ENCODE assay signal across 8 cellular contexts in genomic region chr3:153176197-153176596, GRCh38.
"Had no signal": no experiment of that assay in that cellular context is flagged by ENCODE, and none has a peak within 500 bp of the region (broad histone marks: within the 10 kb centered on the region; RNA-seq: fewer than 3 reads in every experiment).

No MANE protein-coding gene starts in this region.

- DNase-seq: GDM1, GF-D8 had no signal

- FAIRE-seq: G401.6, GM12878, GM12891, GM12892, GM18507, GM19239 had no signal
